8 cellular contexts compared by ENCODE assay signal in genomic region chr16:66344533-66345145, GRCh38. TPM values are rescaled to one million over a fixed set of nuclear protein-coding genes. Genes with fewer than 3 reads are reported as not detected.
DNase-seq lines count a peak whose midpoint lies in the region; ATAC-seq, FAIRE-seq and TF ChIP-seq lines count a peak whose summit lies in the region.
"Had no signal": no experiment of that assay in that cellular context is flagged by ENCODE, and none has a peak within 500 bp of the region (broad histone marks: within the 10 kb centered on the region; RNA-seq: fewer than 3 reads in every experiment).

No MANE protein-coding gene starts in this region.

- no peaks in the 10 kb centered on the region for H3K9me2 ChIP-seq in HCT116 (ENCODE audit: insufficient read depth)
- H3K9me2 ChIP-seq in SU-DHL-6 (replicated peaks; ENCODE audit: insufficient read depth, low read length) = no peaks in the 10 kb centered on the region

- H3K14ac ChIP-seq in trophoblast cell (ENCODE audit: low read length) = no peak overlapping the region

- TF ChIP-seq POLR2A in HCT116 (IDR thresholded peaks at IDR 0.05; ENCODE audit: borderline replicate concordance, extremely low read depth, insufficient read depth, insufficient read length) (no peak), esophagus squamous epithelium (IDR thresholded peaks at IDR 0.05) (no peak)

- H3K4ac ChIP-seq in trophoblast cell (ENCODE audit: low read depth, low read length) = no peak overlapping the region

- peak; percentile 49 for TF ChIP-seq RAD21 in HCT116 (IDR thresholded peaks at IDR 0.05; ENCODE audit: low read depth)

- 41 to 55% methylated on average over 6 to 14 of the region's 14 CpGs for WGBS in esophagus squamous epithelium, 2 donors
- WGBS in trophoblast cell (ENCODE audit: extremely low coverage, insufficient coverage, insufficient read length) = no CpG with 5 or more reads among the region's 14 CpGs

- H3K9me3 ChIP-seq in HCT116 (ENCODE audit: control insufficient read depth in 1 of 2, insufficient read depth in 1 of 2, low read depth in 1 of 2, low read length in 2 of 2) (no peaks in the 10 kb centered on the region), SU-DHL-6 (ENCODE audit: insufficient read depth, low read length) (no peaks in the 10 kb centered on the region), esophagus squamous epithelium (no peaks in the 10 kb centered on the region), trophoblast cell (ENCODE audit: insufficient read depth, low read depth, low read length) (no peaks in the 10 kb centered on the region)

- H2AK5ac ChIP-seq in trophoblast cell (ENCODE audit: low read length) = no peak overlapping the region

- no peak overlapping the region for H4K12ac ChIP-seq in trophoblast cell (ENCODE audit: low read depth, low read length)

- no peak overlapping the region for H4K91ac ChIP-seq in trophoblast cell (ENCODE audit: low read depth, low read length)

- peak; percentile 82 for TF ChIP-seq CTCF in D721Med (IDR thresholded peaks at IDR 0.05; ENCODE audit: insufficient read depth, missing control alignments)
- TF ChIP-seq CTCF in HCT116 (IDR thresholded peaks at IDR 0.05 in 2 of 3, conservative IDR thresholded peaks at IDR 0.05 in 1 of 3; ENCODE audit: borderline replicate concordance in 1 of 3, insufficient read depth in 1 of 3, low read depth in 2 of 3, low read length in 2 of 3) = peak; percentile 54 to 81 (median 62); a peak in 5 of 6 replicates
- peak; percentile 78 for TF ChIP-seq CTCF in SU-DHL-6 (IDR thresholded peaks at IDR 0.05; ENCODE audit: insufficient read depth, low read length, poor library complexity, severe bottlenecking)
- TF ChIP-seq CTCF in esophagus squamous epithelium (IDR thresholded peaks at IDR 0.05) = peak in 5 of 6 experiments; percentile 51 to 80 (median 67)

- peak; percentile 69 for ATAC-seq in HCT116
- no peak for ATAC-seq in GM18517 (IDR thresholded peaks at IDR 0.05; ENCODE audit: unreplicated experiment)
- ATAC-seq in GM21576 (IDR thresholded peaks at IDR 0.05; ENCODE audit: unreplicated experiment) = no peak

- H3K27ac ChIP-seq in HCT116 (ENCODE audit: low read depth, low read length) (no peak overlapping the region), SU-DHL-6 (ENCODE audit: low read depth, low read length) (no peak overlapping the region), esophagus squamous epithelium (no peak overlapping the region), trophoblast cell (ENCODE audit: low read depth, low read length) (no peak overlapping the region)
- H3K27ac ChIP-seq: skin epidermis had no signal

- RAD21 ChIA-PET in HCT116 (lab: Charles Lee; ENCODE audit: low non-redundant PET in 1 of 2, low total read pairs in 2 of 2, uncharacterized antibody in 2 of 2, unreplicated experiment in 2 of 2) = interaction anchor here in 1 of 2 experiments (0.5 kb wide), 1 partner anchor 319 kb away, joined by 3 read pairs; no protein-coding TSS in a partner anchor

- H3F3A ChIP-seq in SU-DHL-6 (ENCODE audit: insufficient read depth) = no peaks in the 10 kb centered on the region

- H3K79me2 ChIP-seq in HCT116 (ENCODE audit: insufficient read depth, low read length) (no peaks in the 10 kb centered on the region), SU-DHL-6 (ENCODE audit: insufficient read depth, low read length) (no peaks in the 10 kb centered on the region), trophoblast cell (ENCODE audit: control insufficient read depth, insufficient read depth, low read length, poor library complexity) (no peaks in the 10 kb centered on the region)

- H2BK5ac ChIP-seq in trophoblast cell (ENCODE audit: low read depth, low read length, poor library complexity) = no peak overlapping the region

- BruUV-seq in HCT116 (replicated peaks; lab: Mats Ljungman, UMichigan) = no TSS peak

- CTCF ChIA-PET in HCT116 (lab: Charles Lee) = interaction anchor here (0.8 to 5.5 kb wide), 9 partner anchors 9 to 69 kb away, joined by 3 to 72 read pairs (median 4); no protein-coding TSS in a partner anchor

- peak overlapping the region; percentile 41; the same call in 1 of the 2 replicates for H3K4me2 ChIP-seq in HCT116 (ENCODE audit: low read length)
- no peak overlapping the region for H3K4me2 ChIP-seq in SU-DHL-6 (ENCODE audit: low read depth, low read length, poor library complexity, severe bottlenecking)
- H3K4me2 ChIP-seq in trophoblast cell (ENCODE audit: low read length) = no peak overlapping the region

- POLR2A ChIA-PET in HCT116 (lab: Charles Lee) = no interaction called here

- H3K4me1 ChIP-seq in HCT116 (ENCODE audit: control insufficient read depth in 1 of 2, insufficient read depth in 2 of 2, low read length in 2 of 2) (peaks cover 3 to 11% of the 10 kb centered on the region in 2 experiments; a peak in 3 of 4 replicates), esophagus squamous epithelium (no peaks in the 10 kb centered on the region), trophoblast cell (ENCODE audit: control insufficient read depth in 1 of 2, insufficient read depth in 2 of 2, low read length in 2 of 2) (no peaks in the 10 kb centered on the region)

- FAIRE-seq in D721Med (lab: Jason Lieb, UNC) = no peak

- H3K4me3 ChIP-seq in HCT116 (replicated peaks in 1 of 2; ENCODE audit: low read depth in 1 of 2, low read length in 2 of 2) = no peak overlapping the region
- no peak overlapping the region for H3K4me3 ChIP-seq in SU-DHL-6 (ENCODE audit: insufficient read depth, low read length, poor library complexity, severe bottlenecking)
- no peak overlapping the region for H3K4me3 ChIP-seq in esophagus squamous epithelium
- no peak overlapping the region for H3K4me3 ChIP-seq in trophoblast cell (ENCODE audit: low read depth, low read length)
- H3K4me3 ChIP-seq: skin epidermis had no signal

- no peaks in the 10 kb centered on the region for H3K79me1 ChIP-seq in trophoblast cell (ENCODE audit: low read length)

- H3K23ac ChIP-seq in trophoblast cell (ENCODE audit: low read length) = no peak overlapping the region

- H3K27me3 ChIP-seq in HCT116 (ENCODE audit: insufficient read depth, low read length) (no peaks in the 10 kb centered on the region), SU-DHL-6 (ENCODE audit: low read length) (no peaks in the 10 kb centered on the region), esophagus squamous epithelium (peaks cover 0 to 26% (median 0%) of the 10 kb centered on the region in 4 donors), trophoblast cell (ENCODE audit: insufficient read depth, low read length) (no peaks in the 10 kb centered on the region)

- H4K8ac ChIP-seq in trophoblast cell (ENCODE audit: low read depth, low read length) = no peak overlapping the region

- no peak overlapping the region for H2BK120ac ChIP-seq in trophoblast cell (ENCODE audit: insufficient read depth, low read length, poor library complexity)

- intact Hi-C loops in HCT116 (cut with micrococcal nuclease) (loop anchor here (5.0 kb wide), 1 partner anchor 138 kb away; no protein-coding TSS in a partner anchor), esophagus squamous epithelium (cut with DNase I) (no loop called here)

- H3K36me3 ChIP-seq in HCT116 (ENCODE audit: control insufficient read depth in 1 of 2, insufficient read depth in 2 of 2, low read length in 2 of 2) (no peaks in the 10 kb centered on the region), SU-DHL-6 (ENCODE audit: low read length) (no peaks in the 10 kb centered on the region), esophagus squamous epithelium (no peaks in the 10 kb centered on the region), trophoblast cell (ENCODE audit: control insufficient read depth in 1 of 2, insufficient read depth in 2 of 2, low read length in 2 of 2) (no peaks in the 10 kb centered on the region)

- H3K9ac ChIP-seq in HCT116 (ENCODE audit: low read length) (no peak overlapping the region), SU-DHL-6 (ENCODE audit: low read length) (no peak overlapping the region), trophoblast cell (ENCODE audit: low read length) (no peak overlapping the region)

- no peak overlapping the region for H2BK12ac ChIP-seq in trophoblast cell (ENCODE audit: low read length)

- peak overlapping the region; percentile 72 for H2AFZ ChIP-seq in HCT116 (ENCODE audit: low read depth, low read length, poor library complexity, severe bottlenecking)
- no peak overlapping the region for H2AFZ ChIP-seq in SU-DHL-6 (ENCODE audit: low read depth, low read length, severe bottlenecking)
- H2AFZ ChIP-seq in trophoblast cell (ENCODE audit: insufficient read depth, low read length, poor library complexity) = no peak overlapping the region

- H3K18ac ChIP-seq in trophoblast cell (ENCODE audit: low read length) = no peak overlapping the region

- DNase-seq in D721Med (ENCODE audit: insufficient read length, low spot score) = no peak
- DNase-seq in HCT116 (ENCODE audit: low read depth, low spot score) = no peak
- DNase-seq in esophagus squamous epithelium (lab: John Stamatoyannopoulos, UW) = no peak
- DNase-seq in trophoblast cell = peak; percentile 92 to 93

- H4K20me1 ChIP-seq in HCT116 (ENCODE audit: insufficient read depth) = no peaks in the 10 kb centered on the region
- no peaks in the 10 kb centered on the region for H4K20me1 ChIP-seq in SU-DHL-6 (ENCODE audit: low read depth, low read length)

TF ChIP-seq in HCT116, 20 proteins besides CTCF, POLR2A, EP300 and RAD21:
- TF ChIP-seq ZBTB33 (IDR thresholded peaks at IDR 0.05; ENCODE audit: extremely low read depth, insufficient replicate concordance, low read length) (no peak), CBX3 (IDR thresholded peaks at IDR 0.05; ENCODE audit: low read depth) (no peak)

RNA-seq across cellular contexts. Expression of gene CDH5, which starts 21.9 kb away (rescaled TPM):
- total RNA-seq in HCT116 (2021; ENCODE audit: unreplicated experiment) = 0.15 TPM
- not detected in 2 replicates for polyA plus RNA-seq in HCT116 (2012)
- total RNA-seq in esophagus squamous epithelium = 10 to 100 TPM in 1 of 4 donors, 1 to 10 TPM in 3; 1.7 to 21.6 (median 8.0) TPM
- 93.1 and 99.2 TPM in 2 replicates for polyA plus RNA-seq in trophoblast cell (2013)

Comparison
In these comparisons a context has a peak if more than half of its experiments do, and no peak if none do; other contexts are left out.
1. DNase-seq: peak in trophoblast cell (2 of 2); none in D721Med (single experiment), HCT116 (single experiment) and esophagus squamous epithelium (single experiment).
2. Peak in every context shown above with its lines, with median percentiles within 50 percentile points of each other: CTCF ChIP-seq.